1 cellular context compared by ENCODE assay signal in the genomic region with DNA sequence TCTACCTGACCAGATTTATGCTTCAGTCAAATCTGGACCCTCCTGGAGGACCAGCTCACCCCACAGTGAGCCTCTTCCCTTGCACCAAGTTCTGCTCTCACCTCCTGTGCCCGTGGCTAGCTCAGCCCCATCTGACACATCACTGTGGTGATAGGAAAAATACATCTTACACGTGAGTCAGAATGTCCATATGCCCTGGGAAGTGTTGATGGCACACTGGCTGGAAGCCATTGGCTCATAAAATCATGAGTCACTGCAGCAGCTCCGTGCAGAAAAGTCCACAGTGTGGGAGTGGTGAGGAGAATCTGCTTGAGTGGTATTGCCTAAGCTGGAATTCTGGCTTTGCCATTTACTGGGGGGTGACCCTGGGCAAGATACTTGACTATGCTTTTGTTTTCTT.
A peak's percentile ranks its signal among the peaks of the same experiment; 100 is the strongest.
TF ChIP-seq lines count a peak whose summit lies in the region.

No MANE protein-coding gene starts in this region.

TF ChIP-seq in A549, 52 proteins besides CTCF, POLR2A, EP300 and RAD21 (continued from another document):
- TF ChIP-seq, protein P1, sequence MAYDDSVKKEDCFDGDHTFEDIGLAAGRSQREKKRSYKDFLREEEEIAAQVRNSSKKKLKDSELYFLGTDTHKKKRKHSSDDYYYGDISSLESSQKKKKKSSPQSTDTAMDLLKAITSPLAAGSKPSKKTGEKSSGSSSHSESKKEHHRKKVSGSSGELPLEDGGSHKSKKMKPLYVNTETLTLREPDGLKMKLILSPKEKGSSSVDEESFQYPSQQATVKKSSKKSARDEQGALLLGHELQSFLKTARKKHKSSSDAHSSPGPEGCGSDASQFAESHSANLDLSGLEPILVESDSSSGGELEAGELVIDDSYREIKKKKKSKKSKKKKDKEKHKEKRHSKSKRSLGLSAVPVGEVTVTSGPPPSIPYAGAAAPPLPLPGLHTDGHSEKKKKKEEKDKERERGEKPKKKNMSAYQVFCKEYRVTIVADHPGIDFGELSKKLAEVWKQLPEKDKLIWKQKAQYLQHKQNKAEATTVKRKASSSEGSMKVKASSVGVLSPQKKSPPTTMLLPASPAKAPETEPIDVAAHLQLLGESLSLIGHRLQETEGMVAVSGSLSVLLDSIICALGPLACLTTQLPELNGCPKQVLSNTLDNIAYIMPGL (CRISPR knock-in tag; IDR thresholded peaks at IDR 0.05; ENCODE audit: borderline replicate concordance), result no peak
- TF ChIP-seq GATA3 (IDR thresholded peaks at IDR 0.05; ENCODE audit: borderline replicate concordance) (peak; percentile 71; the same call in 1 of the 2 replicates), ZFP36 (IDR thresholded peaks at IDR 0.05; ENCODE audit: borderline replicate concordance, partially characterized antibody) (no peak), JUN (IDR thresholded peaks at IDR 0.05) (peak; percentile 50 to 65; a peak in 2 of 5 replicates), NR3C1 (IDR thresholded peaks at IDR 0.05) (no peak), HOXB13 (CRISPR knock-in tag; IDR thresholded peaks at IDR 0.05; ENCODE audit: low read depth) (no peak), ZNF302 (CRISPR knock-in tag; IDR thresholded peaks at IDR 0.05) (no peak), CHD4 (IDR thresholded peaks at IDR 0.05; ENCODE audit: borderline replicate concordance) (no peak), CBX8 (IDR thresholded peaks at IDR 0.05) (no peak), HEYL (CRISPR knock-in tag; IDR thresholded peaks at IDR 0.05) (no peak), JUNB (IDR thresholded peaks at IDR 0.05) (peak; percentile 86), KDM1A (IDR thresholded peaks at IDR 0.05; ENCODE audit: low read depth) (no peak), RARB (CRISPR knock-in tag; IDR thresholded peaks at IDR 0.05) (no peak), BHLHE40 (IDR thresholded peaks at IDR 0.05; ENCODE audit: low read depth, low read length) (peak; percentile 85), POLR2AphosphoS2 (conservative IDR thresholded peaks at IDR 0.05; ENCODE audit: low read length) (no peak), FOSB (CRISPR knock-in tag; IDR thresholded peaks at IDR 0.05) (no peak), ZSCAN20 (CRISPR knock-in tag; IDR thresholded peaks at IDR 0.05) (no peak), CEBPB (IDR thresholded peaks at IDR 0.05) (peak; percentile 61 to 81; a peak in 3 of 4 replicates), CBX2 (IDR thresholded peaks at IDR 0.05; ENCODE audit: borderline replicate concordance, low read depth) (no peak), HOXA7 (CRISPR knock-in tag; IDR thresholded peaks at IDR 0.05) (no peak)
- TF ChIP-seq, protein P2, sequence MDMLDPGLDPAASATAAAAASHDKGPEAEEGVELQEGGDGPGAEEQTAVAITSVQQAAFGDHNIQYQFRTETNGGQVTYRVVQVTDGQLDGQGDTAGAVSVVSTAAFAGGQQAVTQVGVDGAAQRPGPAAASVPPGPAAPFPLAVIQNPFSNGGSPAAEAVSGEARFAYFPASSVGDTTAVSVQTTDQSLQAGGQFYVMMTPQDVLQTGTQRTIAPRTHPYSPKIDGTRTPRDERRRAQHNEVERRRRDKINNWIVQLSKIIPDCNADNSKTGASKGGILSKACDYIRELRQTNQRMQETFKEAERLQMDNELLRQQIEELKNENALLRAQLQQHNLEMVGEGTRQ (IDR thresholded peaks at IDR 0.05), result no peak
- TF ChIP-seq, protein P3, sequence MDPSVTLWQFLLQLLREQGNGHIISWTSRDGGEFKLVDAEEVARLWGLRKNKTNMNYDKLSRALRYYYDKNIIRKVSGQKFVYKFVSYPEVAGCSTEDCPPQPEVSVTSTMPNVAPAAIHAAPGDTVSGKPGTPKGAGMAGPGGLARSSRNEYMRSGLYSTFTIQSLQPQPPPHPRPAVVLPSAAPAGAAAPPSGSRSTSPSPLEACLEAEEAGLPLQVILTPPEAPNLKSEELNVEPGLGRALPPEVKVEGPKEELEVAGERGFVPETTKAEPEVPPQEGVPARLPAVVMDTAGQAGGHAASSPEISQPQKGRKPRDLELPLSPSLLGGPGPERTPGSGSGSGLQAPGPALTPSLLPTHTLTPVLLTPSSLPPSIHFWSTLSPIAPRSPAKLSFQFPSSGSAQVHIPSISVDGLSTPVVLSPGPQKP (IDR thresholded peaks at IDR 0.05; ENCODE audit: low read depth, low read length), result no peak
- TF ChIP-seq, protein P4, sequence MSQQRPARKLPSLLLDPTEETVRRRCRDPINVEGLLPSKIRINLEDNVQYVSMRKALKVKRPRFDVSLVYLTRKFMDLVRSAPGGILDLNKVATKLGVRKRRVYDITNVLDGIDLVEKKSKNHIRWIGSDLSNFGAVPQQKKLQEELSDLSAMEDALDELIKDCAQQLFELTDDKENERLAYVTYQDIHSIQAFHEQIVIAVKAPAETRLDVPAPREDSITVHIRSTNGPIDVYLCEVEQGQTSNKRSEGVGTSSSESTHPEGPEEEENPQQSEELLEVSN (IDR thresholded peaks at IDR 0.05; ENCODE audit: borderline replicate concordance, low read depth), result no peak
- TF ChIP-seq, protein P5, sequence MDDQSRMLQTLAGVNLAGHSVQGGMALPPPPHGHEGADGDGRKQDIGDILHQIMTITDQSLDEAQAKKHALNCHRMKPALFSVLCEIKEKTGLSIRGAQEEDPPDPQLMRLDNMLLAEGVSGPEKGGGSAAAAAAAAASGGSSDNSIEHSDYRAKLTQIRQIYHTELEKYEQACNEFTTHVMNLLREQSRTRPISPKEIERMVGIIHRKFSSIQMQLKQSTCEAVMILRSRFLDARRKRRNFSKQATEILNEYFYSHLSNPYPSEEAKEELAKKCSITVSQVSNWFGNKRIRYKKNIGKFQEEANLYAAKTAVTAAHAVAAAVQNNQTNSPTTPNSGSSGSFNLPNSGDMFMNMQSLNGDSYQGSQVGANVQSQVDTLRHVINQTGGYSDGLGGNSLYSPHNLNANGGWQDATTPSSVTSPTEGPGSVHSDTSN (IDR thresholded peaks at IDR 0.05), result no peak
